In genomic region chr5:73945505-73945904, GRCh38 we compare ENCODE assay signal across 1 cellular context.
TF ChIP-seq lines count a peak whose summit lies in the region.

No MANE protein-coding gene starts in this region.

TF ChIP-seq in endothelial cell of umbilical vein, 7 proteins besides CTCF, POLR2A, EP300 and RAD21 (continued from another document):
- TF ChIP-seq FOS (IDR thresholded peaks at IDR 0.05; ENCODE audit: borderline replicate concordance, insufficient read depth, low read length) (no peak), POLR2AphosphoS5 (IDR thresholded peaks at IDR 0.05; ENCODE audit: insufficient read depth, low read depth, low read length) (no peak), JUN (IDR thresholded peaks at IDR 0.05; ENCODE audit: borderline replicate concordance, insufficient read depth, insufficient read length, low read depth) (no peak), EZH2 (IDR thresholded peaks at IDR 0.05; ENCODE audit: borderline replicate concordance, low read depth, low read length, severe bottlenecking) (no peak)
